8 cellular contexts compared by ENCODE assay signal in genomic region chr11:102318469-102318868, GRCh38. TPM values are rescaled to one million over a fixed set of nuclear protein-coding genes. Genes with fewer than 3 reads are reported as not detected.
DNase-seq lines count a peak whose midpoint lies in the region; ATAC-seq, FAIRE-seq and TF ChIP-seq lines count a peak whose summit lies in the region.

No MANE protein-coding gene starts in this region.

- H3K27me3 ChIP-seq in Peyer's patch, result no peaks in the 10 kb centered on the region
- no peaks in the 10 kb centered on the region for H3K27me3 ChIP-seq in small intestine (ENCODE audit: control insufficient read depth in 2 of 2, insufficient read depth in 2 of 2, low read length in 2 of 2)
- no peaks in the 10 kb centered on the region; the same call in 1 of the 2 replicates for H3K27me3 ChIP-seq in Karpas-422 (ENCODE audit: low read length)

- peak in 1 of 2 donors; percentile 21 for TF ChIP-seq POLR2A in Peyer's patch (IDR thresholded peaks at IDR 0.05)

- TF ChIP-seq CTCF in Peyer's patch (IDR thresholded peaks at IDR 0.05) (peak in 2 of 6 experiments; percentile 11 to 19), mesothelial cell of epicardium (IDR thresholded peaks at IDR 0.05; ENCODE audit: unreplicated experiment) (no peak)

- peaks cover 59% of the 10 kb centered on the region for H3K36me3 Mint-ChIP-seq in activated naive CD8-positive, alpha-beta T cell treated with anti-CD3 and anti-CD28 coated beads, Interleukin-2, amount 50 U/mL, for 24 hours (ENCODE audit: low read depth)
- H3K36me3 Mint-ChIP-seq in mesothelial cell of epicardium, result no peaks in the 10 kb centered on the region

- no peak for FAIRE-seq in small intestine (lab: Jason Lieb, UNC)

- no peak overlapping the region for H2AFZ ChIP-seq in Karpas-422 (ENCODE audit: low read length)

- no peaks in the 10 kb centered on the region for H3K36me3 ChIP-seq in Peyer's patch
- H3K36me3 ChIP-seq in small intestine (ENCODE audit: control insufficient read depth in 2 of 2, insufficient read depth in 2 of 2, low read length in 2 of 2), result no peaks in the 10 kb centered on the region
- H3K36me3 ChIP-seq in Karpas-422 (ENCODE audit: insufficient read depth, low read length), result no peaks in the 10 kb centered on the region

- peaks cover 0 to 35% (median 3%) of the 10 kb centered on the region in 4 donors for H3K4me1 ChIP-seq in Peyer's patch
- peaks cover 2 to 16% of the 10 kb centered on the region in 2 donors for H3K4me1 ChIP-seq in small intestine (ENCODE audit: control insufficient read depth in 2 of 2, insufficient read depth in 1 of 2, low read depth in 1 of 2, low read length in 1 of 2)
- H3K4me1 ChIP-seq in Karpas-422 (ENCODE audit: low read length), result peaks cover 16% of the 10 kb centered on the region

- peaks cover 81% of the 10 kb centered on the region for H3K4me1 Mint-ChIP-seq in activated naive CD8-positive, alpha-beta T cell treated with anti-CD3 and anti-CD28 coated beads, Interleukin-2, amount 50 U/mL, for 24 hours
- H3K4me1 Mint-ChIP-seq in mesothelial cell of epicardium, result peaks cover 23% of the 10 kb centered on the region

- peaks cover 4% of the 10 kb centered on the region for H3K27me3 Mint-ChIP-seq in activated naive CD8-positive, alpha-beta T cell treated with anti-CD3 and anti-CD28 coated beads, Interleukin-2, amount 50 U/mL, for 24 hours
- H3K27me3 Mint-ChIP-seq in mesothelial cell of epicardium (ENCODE audit: low read depth), result peaks cover 4% of the 10 kb centered on the region

- H3K9me3 Mint-ChIP-seq in activated naive CD8-positive, alpha-beta T cell treated with anti-CD3 and anti-CD28 coated beads, Interleukin-2, amount 50 U/mL, for 24 hours, result no peaks in the 10 kb centered on the region
- H3K9me3 Mint-ChIP-seq in mesothelial cell of epicardium, result no peaks in the 10 kb centered on the region

- peak in 2 of 3 donors; percentile 52 to 68 for DNase-seq in Peyer's patch
- peak; percentile 56 for DNase-seq in activated naive CD8-positive, alpha-beta T cell treated with anti-CD3 and anti-CD28 coated beads, Interleukin-2, amount 50 U/mL, for 24 hours
- DNase-seq in small intestine, result no peak
- DNase-seq in LoVo (ENCODE audit: low spot score), result no peak
- DNase-seq in mesothelial cell of epicardium (ENCODE audit: low spot score in 2 of 2, unreplicated experiment in 2 of 2), result no peak
- DNase-seq in occipital lobe (lab: John Stamatoyannopoulos, UW), result no peak
- no peak for DNase-seq in Karpas-422

- H3K27ac Mint-ChIP-seq in activated naive CD8-positive, alpha-beta T cell treated with anti-CD3 and anti-CD28 coated beads, Interleukin-2, amount 50 U/mL, for 24 hours, result peak overlapping the region; percentile 96
- H3K27ac Mint-ChIP-seq in mesothelial cell of epicardium, result no peak overlapping the region

- ATAC-seq in GM18867 (IDR thresholded peaks at IDR 0.05; ENCODE audit: unreplicated experiment), result peak; percentile 18
- ATAC-seq in activated naive CD8-positive, alpha-beta T cell treated with anti-CD3 and anti-CD28 coated beads, Interleukin-2, amount 50 U/mL, for 24 hours, result peak; percentile 51

- no peak overlapping the region for H3K4me2 ChIP-seq in Karpas-422 (ENCODE audit: low read depth, low read length, poor library complexity, severe bottlenecking)

- no peaks in the 10 kb centered on the region for H4K20me1 ChIP-seq in Karpas-422 (ENCODE audit: insufficient read depth, low read depth, low read length)

- H3K4me3 ChIP-seq in Peyer's patch, result peak overlapping the region; percentile 55 to 71 (median 62)
- peak overlapping the region; percentile 27 to 93 for H3K4me3 ChIP-seq in small intestine (ENCODE audit: low read depth in 1 of 2, low read length in 2 of 2)
- no peak overlapping the region for H3K4me3 ChIP-seq in Karpas-422 (ENCODE audit: low read length)

- H3K9me3 ChIP-seq in Peyer's patch (no peaks in the 10 kb centered on the region), small intestine (ENCODE audit: control insufficient read depth, low read depth) (no peaks in the 10 kb centered on the region), Karpas-422 (ENCODE audit: low read length) (no peaks in the 10 kb centered on the region)

- H3K27ac ChIP-seq in Peyer's patch, result peak overlapping the region; percentile 84 to 90 (median 87)
- peak overlapping the region; percentile 22 to 97 for H3K27ac ChIP-seq in small intestine (ENCODE audit: low read depth in 1 of 2, low read length in 1 of 2)
- no peak overlapping the region for H3K27ac ChIP-seq in Karpas-422 (ENCODE audit: low read length)

- H3K9ac ChIP-seq in Karpas-422 (ENCODE audit: low read length), result no peak overlapping the region

- no peaks in the 10 kb centered on the region for H3K79me2 ChIP-seq in Karpas-422 (ENCODE audit: low read length)

- peak overlapping the region; percentile 96 for H3K4me3 Mint-ChIP-seq in activated naive CD8-positive, alpha-beta T cell treated with anti-CD3 and anti-CD28 coated beads, Interleukin-2, amount 50 U/mL, for 24 hours
- H3K4me3 Mint-ChIP-seq in mesothelial cell of epicardium, result no peak overlapping the region

- H3K9me2 ChIP-seq in Karpas-422 (replicated peaks; ENCODE audit: insufficient read depth, low read length), result no peaks in the 10 kb centered on the region

- WGBS in small intestine, 3 donors, result 76 to 86% (median 85%) methylated on average over 1 of the region's 1 CpG

RNA-seq across cellular contexts. Expression of gene BIRC3, which starts 1.2 kb away (rescaled TPM):
- total RNA-seq in Peyer's patch (100 to 1,000 TPM in 2 of 4 donors, 10 to 100 TPM in 2; 33.8 to 160 (median 92.3) TPM), mesothelial cell of epicardium (1.4 to 2.2 TPM (median 1.8 TPM) in 3 replicates), occipital lobe (1.7 TPM)
- 10 to 100 TPM; 25.6 to 49.0 (median 32.4) TPM for polyA plus RNA-seq in small intestine
- total RNA-seq in Karpas-422 (2014; rRNA removed; shearing (Covaris generic); ENCODE audit: low replicate concordance), result 0.47 and 0.52 TPM in 2 replicates

RNA-seq across cellular contexts. Expression of gene BIRC2, which starts 28.5 kb away (rescaled TPM):
- total RNA-seq in Peyer's patch, result 10 to 100 TPM; 30.5 to 88.8 (median 60.8) TPM
- polyA plus RNA-seq in small intestine, result 10 to 100 TPM; 22.1 to 38.5 (median 28.9) TPM
- total RNA-seq in mesothelial cell of epicardium, result 39.8 to 42.8 TPM (median 42.7 TPM) in 3 replicates
- 160 TPM for total RNA-seq in occipital lobe
- total RNA-seq in Karpas-422 (2014; rRNA removed; shearing (Covaris generic); ENCODE audit: low replicate concordance), result 66.5 and 107 TPM in 2 replicates

Comparison
In these comparisons a context has a peak if more than half of its experiments do, and no peak if none do; other contexts are left out.
1. DNase-seq: peak in Peyer's patch (2 of 3) and activated naive CD8-positive, alpha-beta T cell treated with anti-CD3 and anti-CD28 coated beads, Interleukin-2, amount 50 U/mL, for 24 hours (single experiment); none in small intestine (single experiment), LoVo (single experiment), mesothelial cell of epicardium (0 of 2), occipital lobe (single experiment) and Karpas-422 (single experiment).
2. RNA of gene BIRC3, which starts 1.2 kb away (total RNA-seq): 33.8 to 160 TPM in Peyer's patch; 1.7 TPM in occipital lobe (single experiment), 1.4 to 2.2 TPM in mesothelial cell of epicardium and 0.47 to 0.52 TPM in Karpas-422; every median in the first group is over 10 times any median in the second.